Comparison of ENCODE assay signal across 28 cellular contexts in genomic region chr19:48338802-48339660, GRCh38. TPM values are rescaled to one million over a fixed set of nuclear protein-coding genes. Genes with fewer than 3 reads are reported as not detected.
"Had no signal": no experiment of that assay in that cellular context is flagged by ENCODE, and none has a peak within 500 bp of the region (broad histone marks: within the 10 kb centered on the region; RNA-seq: fewer than 3 reads in every experiment).

No MANE protein-coding gene starts in this region.

- H3K9me3 Mint-ChIP-seq: activated B cell treated with CpG ODN at 0.5 μM for 24 hours; activated CD4-positive, alpha-beta memory T cell treated with anti-CD3 and anti-CD28 coated beads, Interleukin-2, amount 10 ng/mL, durations not matched to agents 7 days and 5 days; activated naive CD4-positive, alpha-beta T cell treated with anti-CD3 and anti-CD28 coated beads, Interleukin-2, amount 10 ng/mL, durations not matched to agents 7 days and 5 days; activated T-cell treated with anti-CD3 and anti-CD28 coated beads, Interleukin-2, amount 50 U/mL, for 72 hours; memory B cell; natural killer cell treated with Interleukin-12 subunit alpha and Interleukin-12 subunit beta and Interleukin-15 and Interleukin-18, amount 100 ng/mL, for 72 hours; stimulated activated naive CD8-positive, alpha-beta T cell treated with anti-CD3 and anti-CD28 coated beads, Interleukin-15, amount 100 ng/mL, for 72 hours; T-cell had no signal

- H3K4me3 ChIP-seq: dorsolateral prefrontal cortex, esophagus squamous epithelium, gastrocnemius medialis, heart left ventricle, pancreas, tibial nerve, uterus had no signal

- H3K4me1 ChIP-seq: uterus had no signal

- H3K4me3 Mint-ChIP-seq: activated B cell treated with CpG ODN at 0.5 μM for 24 hours; activated CD4-positive, alpha-beta memory T cell treated with anti-CD3 and anti-CD28 coated beads, Interleukin-2, amount 10 ng/mL, durations not matched to agents 7 days and 5 days; activated naive CD4-positive, alpha-beta T cell treated with anti-CD3 and anti-CD28 coated beads, Interleukin-2, amount 10 ng/mL, durations not matched to agents 7 days and 5 days; activated T-cell treated with anti-CD3 and anti-CD28 coated beads, Interleukin-2, amount 50 U/mL, for 72 hours; brain; memory B cell; natural killer cell treated with Interleukin-12 subunit alpha and Interleukin-12 subunit beta and Interleukin-15 and Interleukin-18, amount 100 ng/mL, for 72 hours; stimulated activated naive CD8-positive, alpha-beta T cell treated with anti-CD3 and anti-CD28 coated beads, Interleukin-15, amount 100 ng/mL, for 72 hours; T-cell had no signal

- DNase-seq: activated B cell treated with CpG ODN at 0.5 μM for 24 hours; activated CD4-positive, alpha-beta memory T cell treated with anti-CD3 and anti-CD28 coated beads, Interleukin-2, amount 10 ng/mL, durations not matched to agents 7 days and 5 days; activated CD4-positive, alpha-beta T cell treated with anti-CD3 and anti-CD28 coated beads for 4 hours; activated effector memory CD4-positive, alpha-beta T cell treated with anti-CD3 and anti-CD28 coated beads, Interleukin-2, amount 50 U/mL, for 16 hours; activated naive CD4-positive, alpha-beta T cell treated with anti-CD3 and anti-CD28 coated beads, Interleukin-2, amount 10 ng/mL, durations not matched to agents 7 days and 5 days; activated T-cell treated with anti-CD3 and anti-CD28 coated beads, Interleukin-2, amount 50 U/mL, for 72 hours; aorta; caudate nucleus; dorsolateral prefrontal cortex; esophagus squamous epithelium; gastrocnemius medialis; heart left ventricle; left colon; right cardiac atrium; stimulated activated CD4-positive, alpha-beta T cell treated with anti-CD3 and anti-CD28 coated beads, Interleukin-12 subunit alpha, Interleukin-12 subunit beta, amount 100 ng/mL, for 4 hours; stimulated activated CD4-positive, alpha-beta T cell treated with anti-CD3 and anti-CD28 coated beads, Interleukin-4, amount 100 ng/mL, for 4 hours; stimulated activated naive CD8-positive, alpha-beta T cell treated with anti-CD3 and anti-CD28 coated beads, Interleukin-15, amount 100 ng/mL, for 72 hours; T-cell; uterus had no signal

- H3K36me3 Mint-ChIP-seq: memory B cell; natural killer cell treated with Interleukin-12 subunit alpha and Interleukin-12 subunit beta and Interleukin-15 and Interleukin-18, amount 100 ng/mL, for 72 hours had no signal

- H3K27me3 ChIP-seq: dorsolateral prefrontal cortex, esophagus squamous epithelium, gastrocnemius medialis, heart left ventricle, pancreas, tibial nerve, uterus had no signal

- H3K27ac ChIP-seq: dorsolateral prefrontal cortex, esophagus squamous epithelium, gastrocnemius medialis, heart left ventricle, pancreas, tibial nerve, uterus had no signal

- H3K27ac Mint-ChIP-seq: activated B cell treated with CpG ODN at 0.5 μM for 24 hours; activated CD4-positive, alpha-beta memory T cell treated with anti-CD3 and anti-CD28 coated beads, Interleukin-2, amount 10 ng/mL, durations not matched to agents 7 days and 5 days; activated naive CD4-positive, alpha-beta T cell treated with anti-CD3 and anti-CD28 coated beads, Interleukin-2, amount 10 ng/mL, durations not matched to agents 7 days and 5 days; activated T-cell treated with anti-CD3 and anti-CD28 coated beads, Interleukin-2, amount 50 U/mL, for 72 hours; memory B cell; stimulated activated naive CD8-positive, alpha-beta T cell treated with anti-CD3 and anti-CD28 coated beads, Interleukin-15, amount 100 ng/mL, for 72 hours had no signal

- H3K36me3 ChIP-seq: pancreas, uterus had no signal

- H3K9me3 ChIP-seq: esophagus squamous epithelium, gastrocnemius medialis, heart left ventricle, pancreas, tibial nerve, uterus had no signal

- H3K27me3 Mint-ChIP-seq: activated B cell treated with CpG ODN at 0.5 μM for 24 hours; activated CD4-positive, alpha-beta memory T cell treated with anti-CD3 and anti-CD28 coated beads, Interleukin-2, amount 10 ng/mL, durations not matched to agents 7 days and 5 days; activated naive CD4-positive, alpha-beta T cell treated with anti-CD3 and anti-CD28 coated beads, Interleukin-2, amount 10 ng/mL, durations not matched to agents 7 days and 5 days; brain; memory B cell; natural killer cell treated with Interleukin-12 subunit alpha and Interleukin-12 subunit beta and Interleukin-15 and Interleukin-18, amount 100 ng/mL, for 72 hours; stimulated activated naive CD8-positive, alpha-beta T cell treated with anti-CD3 and anti-CD28 coated beads, Interleukin-15, amount 100 ng/mL, for 72 hours; T-cell had no signal

RNA-seq across cellular contexts. Expression of gene SYNGR4, which starts 25.1 kb away (rescaled TPM):
- total RNA-seq: activated B cell treated with CpG ODN at 0.5 μM for 24 hours, aorta, esophagus squamous epithelium, gastrocnemius medialis, heart left ventricle, left colon, lower leg skin, pulmonary artery endothelial cell, right cardiac atrium, skeletal muscle tissue, T-cell, tibial nerve, uterus had no signal
- polyA plus RNA-seq: aorta, heart left ventricle, keratinocyte, right cardiac atrium had no signal
